ENCODE assay signal across 8 cellular contexts in genomic region chr17:2416010-2416734, GRCh38. TPM values are rescaled to one million over a fixed set of nuclear protein-coding genes. Genes with fewer than 3 reads are reported as not detected.
DNase-seq lines count a peak whose midpoint lies in the region; ATAC-seq, FAIRE-seq and TF ChIP-seq lines count a peak whose summit lies in the region.

No MANE protein-coding gene starts in this region.

- H3K9me3 ChIP-seq in lower lobe of right lung: no peaks in the 10 kb centered on the region

- no peak overlapping the region for H3K27ac ChIP-seq in lower lobe of right lung

- H3K36me3 ChIP-seq in lower lobe of right lung: peaks cover 49% of the 10 kb centered on the region

- H3K4me3 ChIP-seq in lower lobe of right lung: no peak overlapping the region

- peak; percentile 100 for TF ChIP-seq CTCF in lower lobe of right lung (IDR thresholded peaks at IDR 0.05)

- H3K4me1 ChIP-seq in lower lobe of right lung: no peaks in the 10 kb centered on the region

- H3K27me3 ChIP-seq in lower lobe of right lung (ENCODE audit: low read depth): no peaks in the 10 kb centered on the region

- DNase-seq in AG08395 (ENCODE audit: low spot score): peak; percentile 87
- peak; percentile 67 for DNase-seq in H54 (ENCODE audit: insufficient read length, low spot score)
- DNase-seq in NCI-H526 treated with DMSO at 0.1 percent for 48 hours (lab: John Stamatoyannopoulos, UW): peak; percentile 31
- peak; percentile 82 to 90 for DNase-seq in activated CD4-positive, alpha-beta T cell treated with anti-CD3 and anti-CD28 coated beads, Interleukin-2, amount 50 U/mL, for 4 hours
- DNase-seq in dermis blood vessel endothelial cell: peak; percentile 93
- peak; percentile 89 for DNase-seq in lower lobe of right lung
- DNase-seq in stimulated activated CD4-positive, alpha-beta T cell treated with anti-CD3 and anti-CD28 coated beads, TNF-alpha, amount 100 ng/mL, for 1 hour (ENCODE audit: low read depth in 3 of 3, low spot score in 1 of 3): peak; percentile 60 to 86 (median 78)

- ATAC-seq in lower lobe of right lung (peak; percentile 90 to 91), HG02884 (IDR thresholded peaks at IDR 0.05; ENCODE audit: unreplicated experiment) (no peak)

- peak; percentile 30 for FAIRE-seq in H54 (lab: Jason Lieb, UNC)

- TF ChIP-seq POLR2A in H54 (IDR thresholded peaks at IDR 0.05; ENCODE audit: low read depth, low read length): no peak

- intact Hi-C loops in lower lobe of right lung (cut with DNase I): loop anchor here (5.0 kb wide), 1 partner anchor 34 kb away; no protein-coding TSS in a partner anchor

RNA-seq across cellular contexts. Expression of gene MNT, which starts 15.3 kb away (rescaled TPM):
- total RNA-seq in dermis blood vessel endothelial cell (3.9 and 5.1 TPM in 2 replicates), lower lobe of right lung (32.6 TPM)

Comparison
In these comparisons a context has a peak if more than half of its experiments do, and no peak if none do; other contexts are left out.
1. DNase-seq: peak in every context shown above with its lines; median percentile 93 in dermis blood vessel endothelial cell; 89 in lower lobe of right lung; 87 in AG08395; 86 in activated CD4-positive, alpha-beta T cell treated with anti-CD3 and anti-CD28 coated beads, Interleukin-2, amount 50 U/mL, for 4 hours; 78 in stimulated activated CD4-positive, alpha-beta T cell treated with anti-CD3 and anti-CD28 coated beads, TNF-alpha, amount 100 ng/mL, for 1 hour; 67 in H54; 31 in NCI-H526 treated with DMSO at 0.1 percent for 48 hours.